ENCODE assay signal across 16 cellular contexts in the genomic region with DNA sequence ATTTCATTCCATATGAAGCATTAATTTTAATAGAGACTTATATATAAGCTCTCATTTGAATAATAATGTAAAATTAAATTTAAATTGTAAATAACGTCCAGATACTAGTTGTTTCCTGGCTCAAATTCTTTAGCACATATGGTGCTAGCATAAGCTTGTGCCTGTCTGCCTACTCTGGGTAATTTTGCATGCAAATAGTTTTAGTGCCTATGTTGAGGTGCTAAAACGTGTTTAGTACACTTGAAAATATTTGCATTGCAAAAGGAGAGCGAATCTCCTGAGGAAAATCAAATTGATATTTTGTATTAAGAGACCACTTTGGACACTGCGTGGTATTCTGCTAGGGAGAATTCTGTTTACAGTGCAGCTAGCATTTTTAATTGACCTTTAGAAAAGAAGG.
"Had no signal": no experiment of that assay in that cellular context is flagged by ENCODE, and none has a peak within 500 bp of the region (broad histone marks: within the 10 kb centered on the region; RNA-seq: fewer than 3 reads in every experiment).

No MANE protein-coding gene starts in this region.

- DNase-seq: activated CD4-positive, alpha-beta T cell treated with anti-CD3 and anti-CD28 coated beads, Interleukin-2, amount 50 U/mL, for 1 hour; activated CD8-positive, alpha-beta memory T cell treated with anti-CD3 and anti-CD28 coated beads for 24 hours; activated naive CD8-positive, alpha-beta T cell treated with anti-CD3 and anti-CD28 coated beads, Interleukin-2, amount 10 ng/mL, durations not matched to agents 7 days and 5 days; hippocampal formation; left ventricle myocardium superior; naive thymus-derived CD8-positive, alpha-beta T cell; retina; T-helper 2 cell; uterus had no signal

- H3K27ac ChIP-seq: neutrophil, tibial nerve, uterus had no signal

- H3K27me3 ChIP-seq: neutrophil, tibial nerve, uterus had no signal

- ATAC-seq: esophagus mucosa; left ventricle myocardium superior; naive thymus-derived CD8-positive, alpha-beta T cell; stimulated activated effector memory CD8-positive, alpha-beta T cell treated with anti-CD3 and anti-CD28 coated beads, Interleukin-12 subunit alpha, Interleukin-12 subunit beta, amount 100 ng/mL, for 72 hours had no signal

- H3K4me1 Mint-ChIP-seq: activated naive CD8-positive, alpha-beta T cell treated with anti-CD3 and anti-CD28 coated beads, Interleukin-2, amount 10 ng/mL, durations not matched to agents 7 days and 5 days; memory B cell; naive thymus-derived CD8-positive, alpha-beta T cell; stimulated activated effector memory CD8-positive, alpha-beta T cell treated with anti-CD3 and anti-CD28 coated beads, Interleukin-12 subunit alpha, Interleukin-12 subunit beta, amount 100 ng/mL, for 72 hours had no signal

- H3K36me3 Mint-ChIP-seq: activated naive CD8-positive, alpha-beta T cell treated with anti-CD3 and anti-CD28 coated beads, Interleukin-2, amount 10 ng/mL, durations not matched to agents 7 days and 5 days; memory B cell; naive thymus-derived CD8-positive, alpha-beta T cell; stimulated activated effector memory CD8-positive, alpha-beta T cell treated with anti-CD3 and anti-CD28 coated beads, Interleukin-12 subunit alpha, Interleukin-12 subunit beta, amount 100 ng/mL, for 72 hours had no signal

- H3K27ac Mint-ChIP-seq: activated naive CD8-positive, alpha-beta T cell treated with anti-CD3 and anti-CD28 coated beads, Interleukin-2, amount 10 ng/mL, durations not matched to agents 7 days and 5 days; activated T-helper 1 cell treated with anti-CD3 and anti-CD28 coated beads, Interleukin-12 subunit alpha, Interleukin-12 subunit beta, Interleukin-2, Interleukin-4 antibody, amounts not matched to agents 30 ng/mL and 10 ng/mL and 1 ng/mL, durations not matched to agents 14 hours and 24 hours and 36 hours; memory B cell; naive thymus-derived CD8-positive, alpha-beta T cell; stimulated activated effector memory CD8-positive, alpha-beta T cell treated with anti-CD3 and anti-CD28 coated beads, Interleukin-12 subunit alpha, Interleukin-12 subunit beta, amount 100 ng/mL, for 72 hours had no signal

- H3K4me3 Mint-ChIP-seq: activated naive CD8-positive, alpha-beta T cell treated with anti-CD3 and anti-CD28 coated beads, Interleukin-2, amount 10 ng/mL, durations not matched to agents 7 days and 5 days; activated T-helper 1 cell treated with anti-CD3 and anti-CD28 coated beads, Interleukin-12 subunit alpha, Interleukin-12 subunit beta, Interleukin-2, Interleukin-4 antibody, amounts not matched to agents 30 ng/mL and 10 ng/mL and 1 ng/mL, durations not matched to agents 14 hours and 24 hours and 36 hours; memory B cell; naive thymus-derived CD8-positive, alpha-beta T cell; stimulated activated effector memory CD8-positive, alpha-beta T cell treated with anti-CD3 and anti-CD28 coated beads, Interleukin-12 subunit alpha, Interleukin-12 subunit beta, amount 100 ng/mL, for 72 hours had no signal

- H3K9me3 ChIP-seq: neutrophil, tibial nerve, uterus had no signal

- H3K27me3 Mint-ChIP-seq: activated naive CD8-positive, alpha-beta T cell treated with anti-CD3 and anti-CD28 coated beads, Interleukin-2, amount 10 ng/mL, durations not matched to agents 7 days and 5 days; memory B cell; naive thymus-derived CD8-positive, alpha-beta T cell had no signal

- H3K4me1 ChIP-seq: parathyroid adenoma, tibial nerve, uterus had no signal

- H3K4me3 ChIP-seq: tibial nerve, uterus had no signal

- H3K36me3 ChIP-seq: neutrophil, tibial nerve, uterus had no signal

- H3K9me3 Mint-ChIP-seq: activated naive CD8-positive, alpha-beta T cell treated with anti-CD3 and anti-CD28 coated beads, Interleukin-2, amount 10 ng/mL, durations not matched to agents 7 days and 5 days; activated T-helper 1 cell treated with anti-CD3 and anti-CD28 coated beads, Interleukin-12 subunit alpha, Interleukin-12 subunit beta, Interleukin-2, Interleukin-4 antibody, amounts not matched to agents 30 ng/mL and 10 ng/mL and 1 ng/mL, durations not matched to agents 14 hours and 24 hours and 36 hours; memory B cell; stimulated activated effector memory CD8-positive, alpha-beta T cell treated with anti-CD3 and anti-CD28 coated beads, Interleukin-12 subunit alpha, Interleukin-12 subunit beta, amount 100 ng/mL, for 72 hours had no signal
